Comparison of ENCODE assay signal across 14 cellular contexts in the genomic region with DNA sequence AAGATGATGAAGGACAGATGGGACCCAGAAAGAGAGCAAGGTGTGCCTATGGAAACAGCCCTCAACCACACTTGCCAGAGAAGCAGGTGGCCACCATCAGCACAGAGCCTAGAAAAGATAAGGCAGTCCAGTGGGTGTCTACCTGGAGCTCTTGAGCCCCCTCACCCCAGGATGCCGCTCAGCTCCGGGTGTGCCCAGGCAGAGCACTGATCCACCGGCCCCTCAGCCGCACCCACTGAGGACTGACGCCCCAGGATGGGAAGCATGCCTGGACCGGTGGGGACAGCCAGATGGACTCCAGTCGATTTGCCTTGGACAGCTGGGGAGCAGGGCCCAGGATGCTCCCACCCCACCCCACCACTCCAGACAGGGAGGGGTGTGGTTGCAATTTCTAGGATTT. TPM values are rescaled to one million over a fixed set of nuclear protein-coding genes. Genes with fewer than 3 reads are reported as not detected.
DNase-seq lines count a peak whose midpoint lies in the region; ATAC-seq and TF ChIP-seq lines count a peak whose summit lies in the region.
"Had no signal": no experiment of that assay in that cellular context is flagged by ENCODE, and none has a peak within 500 bp of the region (broad histone marks: within the 10 kb centered on the region; RNA-seq: fewer than 3 reads in every experiment).

No MANE protein-coding gene starts in this region.

- TF ChIP-seq POLR2A in spleen (IDR thresholded peaks at IDR 0.05): no peak

- H3K18ac ChIP-seq in mesenchymal stem cell (ENCODE audit: low read depth in 1 of 2, low read length in 2 of 2): peak overlapping the region; percentile 84 to 86

- H3K27me3 Mint-ChIP-seq in T-helper 17 cell: no peaks in the 10 kb centered on the region
- H3K27me3 Mint-ChIP-seq: activated naive CD4-positive, alpha-beta T cell treated with anti-CD3 and anti-CD28 coated beads, Interleukin-2, amount 50 U/mL, for 24 hours; stimulated activated naive CD8-positive, alpha-beta T cell treated with anti-CD3 and anti-CD28 coated beads, Interleukin-15, Interleukin-2, amounts not matched to agents 100 ng/mL and 50 ng/mL, for 24 hours had no signal

- H3K36me3 Mint-ChIP-seq in T-helper 17 cell (ENCODE audit: low read depth): no peaks in the 10 kb centered on the region

- H3K4me3 Mint-ChIP-seq in T-helper 17 cell: no peak overlapping the region
- H3K4me3 Mint-ChIP-seq: activated naive CD4-positive, alpha-beta T cell treated with anti-CD3 and anti-CD28 coated beads, Interleukin-2, amount 50 U/mL, for 24 hours; stimulated activated naive CD8-positive, alpha-beta T cell treated with anti-CD3 and anti-CD28 coated beads, Interleukin-15, Interleukin-2, amounts not matched to agents 100 ng/mL and 50 ng/mL, for 24 hours had no signal

- peak overlapping the region in 1 of 2 experiments; percentile 82 for H3K14ac ChIP-seq in mesenchymal stem cell (ENCODE audit: low read length in 2 of 2)

- peaks cover 19% of the 10 kb centered on the region for H3K79me1 ChIP-seq in mesenchymal stem cell (replicated peaks; ENCODE audit: low read length, poor library complexity, severe bottlenecking)

- H3K4me1 ChIP-seq in mesenchymal stem cell (ENCODE audit: control insufficient read depth, insufficient read depth, low read depth, low read length) (peaks cover 26% of the 10 kb centered on the region), spleen (peaks cover 15 to 73% (median 38%) of the 10 kb centered on the region in 6 donors)

- H2AK5ac ChIP-seq in mesenchymal stem cell (ENCODE audit: low read length, severe bottlenecking): peak overlapping the region; percentile 23

- no peaks in the 10 kb centered on the region for H3K9me3 ChIP-seq in T-helper 17 cell (ENCODE audit: control insufficient read depth, low read length, poor library complexity, severe bottlenecking)
- no peaks in the 10 kb centered on the region for H3K9me3 ChIP-seq in mesenchymal stem cell (ENCODE audit: control insufficient read depth, low read length)
- H3K9me3 ChIP-seq in spleen: peaks cover 0 to 12% (median 0%) of the 10 kb centered on the region in 8 donors

- H2BK120ac ChIP-seq in mesenchymal stem cell (ENCODE audit: low read depth, low read length): peak overlapping the region; percentile 55

- 90% methylated on average over 7 of the region's 7 CpGs for WGBS in mesenchymal stem cell
- WGBS in spleen, 5 donors: 82 to 97% (median 87%) methylated on average over 2 to 7 of the region's 7 CpGs

- peak overlapping the region; percentile 85 to 100 for H2BK12ac ChIP-seq in mesenchymal stem cell (ENCODE audit: low read length in 2 of 2)

- peaks cover 23% of the 10 kb centered on the region for H3K4me1 Mint-ChIP-seq in T-helper 17 cell

- TF ChIP-seq CTCF in spleen (IDR thresholded peaks at IDR 0.05 in 8 of 11, conservative IDR thresholded peaks at IDR 0.05 in 3 of 11): no peak

- no peak overlapping the region for H3K9ac ChIP-seq in mesenchymal stem cell (ENCODE audit: low read length)
- H3K9ac ChIP-seq: KMS-11 had no signal

- no peaks in the 10 kb centered on the region for H3K27me3 ChIP-seq in mesenchymal stem cell (ENCODE audit: control insufficient read depth in 1 of 2, insufficient read depth in 1 of 2, low read length in 2 of 2)
- no peaks in the 10 kb centered on the region for H3K27me3 ChIP-seq in spleen (replicated peaks in 1 of 7)

- DNase-seq in D341Med (ENCODE audit: low spot score): peak; percentile 25
- no peak for DNase-seq in T-helper 17 cell
- DNase-seq in mesenchymal stem cell: no peak
- DNase-seq in spleen: peak; percentile 78
- DNase-seq in activated effector memory CD4-positive, alpha-beta T cell treated with anti-CD3 and anti-CD28 coated beads, Interleukin-2, amount 50 U/mL, for 16 hours: no peak
- no peak for DNase-seq in nucleus accumbens (lab: John Stamatoyannopoulos, UW)
- DNase-seq: DMS 273 treated with DMSO at 0.1 percent for 48 hours, NCI-H1436, PC-9 had no signal

- peak overlapping the region; percentile 90 to 97 for H3K4ac ChIP-seq in mesenchymal stem cell (ENCODE audit: low read depth in 1 of 2, low read length in 2 of 2)

- H2AFZ ChIP-seq in mesenchymal stem cell (ENCODE audit: low read depth, low read length): no peak overlapping the region
- H2AFZ ChIP-seq: PC-9 had no signal

- no peak overlapping the region for H3K27ac ChIP-seq in mesenchymal stem cell (ENCODE audit: low read length, poor library complexity, severe bottlenecking)
- H3K27ac ChIP-seq in spleen: peak overlapping the region in 7 of 8 donors; percentile 11 to 90 (median 82)
- H3K27ac ChIP-seq: KMS-11, PC-9 had no signal

- peak overlapping the region; percentile 64 for H2BK15ac ChIP-seq in mesenchymal stem cell (ENCODE audit: low read depth, poor library complexity, severe bottlenecking)

- H4K91ac ChIP-seq in mesenchymal stem cell (ENCODE audit: low read length): peak overlapping the region; percentile 95

- peak overlapping the region; percentile 84 for H4K8ac ChIP-seq in mesenchymal stem cell (ENCODE audit: low read length)

- H3K23ac ChIP-seq in mesenchymal stem cell (ENCODE audit: low read length in 2 of 2): no peak overlapping the region

- intact Hi-C loops in spleen (cut with DNase I; ENCODE audit: low total_unique reads): no loop called here

- H3K4me3 ChIP-seq in mesenchymal stem cell (ENCODE audit: insufficient read depth in 1 of 2, low read depth in 1 of 2, low read length in 2 of 2): no peak overlapping the region
- H3K4me3 ChIP-seq in spleen: no peak overlapping the region
- H3K4me3 ChIP-seq: PC-9 had no signal

- peak overlapping the region; percentile 83 for H3K27ac Mint-ChIP-seq in T-helper 17 cell

- H3K36me3 ChIP-seq in mesenchymal stem cell (ENCODE audit: control insufficient read depth in 1 of 2, insufficient read depth in 2 of 2, low read depth in 1 of 2, low read length in 2 of 2) (no peaks in the 10 kb centered on the region), spleen (no peaks in the 10 kb centered on the region)

- no peak overlapping the region for H2BK5ac ChIP-seq in mesenchymal stem cell (ENCODE audit: low read depth, low read length, poor library complexity, severe bottlenecking)

- H3K4me2 ChIP-seq in mesenchymal stem cell (ENCODE audit: low read length, poor library complexity, severe bottlenecking): no peak overlapping the region
- H3K4me2 ChIP-seq: KMS-11, PC-9 had no signal

- ATAC-seq in T-helper 17 cell (no peak), GM18909 (IDR thresholded peaks at IDR 0.05; ENCODE audit: poor library complexity, unreplicated experiment) (no peak), HG03565 (IDR thresholded peaks at IDR 0.05; ENCODE audit: unreplicated experiment) (no peak)

RNA-seq across cellular contexts. Expression of a gene that starts 15.1 kb away (rescaled TPM):
- total RNA-seq in T-helper 17 cell: 100 to 1,000 TPM; 217 to 257 TPM
- polyA plus RNA-seq in mesenchymal stem cell (2013, experiment 1 of 2): 407 TPM
- polyA plus RNA-seq in mesenchymal stem cell (2013, experiment 2 of 2): 408 TPM
- total RNA-seq in spleen: 100 to 1,000 TPM; 274 to 443 (median 324) TPM
- polyA plus RNA-seq in spleen: 100 to 1,000 TPM in 1 of 3 donors, 10 to 100 TPM in 2; 65.7 to 106 (median 92.4) TPM

Comparison
In these comparisons a context has a peak if more than half of its experiments do, and no peak if none do; other contexts are left out.
1. DNase-seq: peak in D341Med (single experiment) and spleen (single experiment); none in T-helper 17 cell (0 of 3), mesenchymal stem cell (single experiment), activated effector memory CD4-positive, alpha-beta T cell treated with anti-CD3 and anti-CD28 coated beads, Interleukin-2, amount 50 U/mL, for 16 hours (single experiment) and nucleus accumbens (0 of 56).